9 cellular contexts compared by ENCODE assay signal in genomic region chr22:41700105-41700358, GRCh38.
"Had no signal": no experiment of that assay in that cellular context is flagged by ENCODE, and none has a peak within 500 bp of the region (broad histone marks: within the 10 kb centered on the region; RNA-seq: fewer than 3 reads in every experiment).

No MANE protein-coding gene starts in this region.

- DNase-seq: GM23248, GOT3, HFFc6, KG1 had no signal

- H3K4me3 ChIP-seq: GM23248, HAP-1 had no signal

- FAIRE-seq: H54, HepG2 had no signal

- H3K27ac ChIP-seq: GM23248, HL-60 had no signal

- ATAC-seq: HCT116, HepG2 had no signal

- H3K9ac ChIP-seq: GM23248 had no signal

- H3K36me3 ChIP-seq: HAP-1 had no signal

- H3K9me3 ChIP-seq: HAP-1 had no signal
